26 cellular contexts compared by ENCODE assay signal in the genomic region with DNA sequence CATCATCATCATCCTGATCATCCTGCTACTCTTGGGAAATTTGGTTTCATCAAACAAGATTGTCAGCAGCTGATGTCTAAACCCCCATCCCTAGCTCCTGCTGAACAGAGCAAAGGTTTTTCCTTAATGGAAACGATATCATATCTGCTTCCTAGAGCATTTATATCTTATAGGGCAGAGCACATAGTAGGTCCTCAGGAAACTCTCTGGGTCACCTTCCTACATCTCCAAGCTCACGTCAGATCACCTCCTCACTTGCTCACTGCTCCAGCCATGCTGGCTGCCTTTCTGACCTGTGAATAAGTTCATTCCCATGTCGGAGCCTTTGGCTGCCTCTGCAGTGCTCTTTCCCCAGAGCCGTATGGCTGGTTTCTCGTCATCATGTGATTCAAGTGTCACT. TPM values are rescaled to one million over a fixed set of nuclear protein-coding genes. Genes with fewer than 3 reads are reported as not detected.
"Had no signal": no experiment of that assay in that cellular context is flagged by ENCODE, and none has a peak within 500 bp of the region (broad histone marks: within the 10 kb centered on the region; RNA-seq: fewer than 3 reads in every experiment).

No MANE protein-coding gene starts in this region.

- H3K27ac ChIP-seq: HL-60, SJSA1, SK-N-MC had no signal

- FAIRE-seq: HTR-8/SVneo, RCC 7860 had no signal

- H3K9me3 ChIP-seq: MG63, SJSA1 had no signal

- H3K4me1 ChIP-seq: SJSA1 had no signal

- DNase-seq: Karpas-422, KG1, MG63, NCI-H1092, NCI-H1105 treated with DMSO at 0.1 percent for 48 hours, NCI-H1417 treated with DMSO at 0.1 percent for 48 hours, NCI-H146, NCI-H1694 treated with DMSO at 0.1 percent for 48 hours, NCI-H1930, NCI-H2081, NCI-H2107, NCI-H2171 treated with DMSO at 0.1 percent for 48 hours, NCI-H345, NCI-H446 treated with DMSO at 0.1 percent for 48 hours, NCI-H510A treated with DMSO at 0.1 percent for 48 hours, NCI-H526, Right ventricle myocardium superior, RPMI8226, SIG-M5, SW 1271, T-cell had no signal

- H3K4me3 ChIP-seq: MG63, SJSA1, SK-N-MC had no signal

- H3K36me3 ChIP-seq: MG63, SJSA1 had no signal

- ATAC-seq: T-cell had no signal

RNA-seq across cellular contexts. Expression of gene FBXO2, which starts 10.4 kb away (rescaled TPM):
- total RNA-seq: SJSA1 had no signal

RNA-seq across cellular contexts. Expression of gene DRAXIN, which starts 47.7 kb away (rescaled TPM):
- total RNA-seq: SJSA1 had no signal
